In the genomic region with DNA sequence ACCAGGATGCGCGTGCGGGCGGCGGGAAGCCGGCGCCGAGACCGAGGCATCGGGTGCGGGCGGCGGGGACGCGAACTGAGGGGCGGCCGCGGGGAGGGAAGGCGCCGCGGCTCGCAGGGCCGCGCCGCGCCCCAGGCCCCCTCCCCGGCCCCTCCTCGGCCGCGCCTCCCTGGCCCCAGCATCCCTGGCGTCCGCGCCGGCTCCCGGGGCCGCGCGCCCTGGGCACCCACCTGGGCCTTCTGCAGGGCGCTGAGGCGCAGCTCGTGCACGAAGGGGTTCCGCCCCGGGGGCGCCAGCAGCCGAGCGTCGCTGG, we compare ENCODE assay signal across 8 cellular contexts. TPM values are rescaled to one million over a fixed set of nuclear protein-coding genes. Genes with fewer than 3 reads are reported as not detected.
DNase-seq lines count a peak whose midpoint lies in the region; TF ChIP-seq lines count a peak whose summit lies in the region.

No MANE protein-coding gene starts in this region.

- H3K27me3 ChIP-seq in endodermal cell (ENCODE audit: control insufficient read depth, insufficient read depth, low read length, poor library complexity, severe bottlenecking): no peaks in the 10 kb centered on the region

- H3K4me3 Mint-ChIP-seq in endodermal cell (peak overlapping the region; percentile 81), osteocyte (ENCODE audit: unreplicated experiment) (peak overlapping the region; percentile 67)

- H3K27me3 Mint-ChIP-seq in endodermal cell (ENCODE audit: insufficient read depth) (no peaks in the 10 kb centered on the region), osteocyte (ENCODE audit: unreplicated experiment) (peaks cover 13% of the 10 kb centered on the region)

- H3K9me3 ChIP-seq in HEK293 (ENCODE audit: control insufficient read depth, insufficient read depth, low read depth, low read length) (no peaks in the 10 kb centered on the region), endodermal cell (ENCODE audit: control insufficient read depth, low read length) (no peaks in the 10 kb centered on the region)

- H3K36me3 Mint-ChIP-seq in endodermal cell (ENCODE audit: low read depth) (peaks cover 23% of the 10 kb centered on the region), osteocyte (ENCODE audit: unreplicated experiment) (peaks cover 6% of the 10 kb centered on the region)

- CTCF ChIA-PET in HEK293 (lab: Yijun Ruan, JAX): no interaction called here

- H3K4me1 Mint-ChIP-seq in endodermal cell (peaks cover 18% of the 10 kb centered on the region), osteocyte (ENCODE audit: unreplicated experiment) (peaks cover 20% of the 10 kb centered on the region)

- no peak for TF ChIP-seq CTCF in HEK293 (tag by site-specific recombination; IDR thresholded peaks at IDR 0.05)
- TF ChIP-seq CTCF in endodermal cell (conservative IDR thresholded peaks at IDR 0.05): no peak
- no peak for TF ChIP-seq CTCF in osteocyte (IDR thresholded peaks at IDR 0.05)

- 0% methylated on average over 15 to 48 of the region's 48 CpGs for WGBS in endodermal cell (ENCODE audit: insufficient coverage in 1 of 2, insufficient read length in 1 of 2), 2 experiments

- DNase-seq in NCI-H2081 (lab: John Stamatoyannopoulos, UW) (peak; percentile 77 to 80), NCI-H2081 treated with DMSO at 0.1 percent for 48 hours (lab: John Stamatoyannopoulos, UW) (no peak), NCI-H345 treated with DMSO at 0.1 percent for 48 hours (lab: John Stamatoyannopoulos, UW; ENCODE audit: unreplicated experiment) (peak; percentile 50), endodermal cell (no peak), osteocyte (ENCODE audit: extremely low spot score, unreplicated experiment) (no peak), SKM-1 (lab: John Stamatoyannopoulos, UW; ENCODE audit: unreplicated experiment) (no peak), SKM-1 treated with dmso at 0.1 percent for 144 hours (lab: John Stamatoyannopoulos, UW; ENCODE audit: unreplicated experiment) (no peak)

- H3K36me3 ChIP-seq in HEK293 (ENCODE audit: control insufficient read depth in 2 of 2, insufficient read depth in 1 of 2, low read length in 2 of 2): peaks cover 24 to 30% of the 10 kb centered on the region in 2 experiments
- H3K36me3 ChIP-seq in endodermal cell (ENCODE audit: control insufficient read depth, insufficient read depth, low read length): peaks cover 23% of the 10 kb centered on the region

- peak overlapping the region; percentile 38 for H3K9ac ChIP-seq in endodermal cell (ENCODE audit: extremely low read depth, low read length, poor library complexity, severe bottlenecking)

- H3K27ac Mint-ChIP-seq in endodermal cell: no peak overlapping the region
- no peak overlapping the region for H3K27ac Mint-ChIP-seq in osteocyte (ENCODE audit: unreplicated experiment)

- peaks cover 20% of the 10 kb centered on the region for H3K4me1 ChIP-seq in HEK293 (ENCODE audit: control insufficient read depth, insufficient read depth, low read length)
- H3K4me1 ChIP-seq in endodermal cell (ENCODE audit: control insufficient read depth, insufficient read depth, low read length): peaks cover 6% of the 10 kb centered on the region

- no peaks in the 10 kb centered on the region for H3K9me3 Mint-ChIP-seq in endodermal cell
- H3K9me3 Mint-ChIP-seq in osteocyte (ENCODE audit: unreplicated experiment): no peaks in the 10 kb centered on the region

- H3K4me3 ChIP-seq in HEK293 (ENCODE audit: low read depth, low read length): peak overlapping the region; percentile 64
- peak overlapping the region; percentile 77 for H3K4me3 ChIP-seq in endodermal cell (ENCODE audit: low read length)

- POLR2A ChIA-PET in HEK293 (lab: Yijun Ruan, JAX): interaction anchor here (1.0 to 1.5 kb wide), 2 partner anchors 20 to 22 kb away, joined by 3 to 4 read pairs; no protein-coding TSS in a partner anchor

- H3K27ac ChIP-seq in HEK293 (ENCODE audit: extremely low read depth, low read depth, low read length): peak overlapping the region; percentile 82; the same call in 1 of the 2 replicates
- no peak overlapping the region for H3K27ac ChIP-seq in endodermal cell (ENCODE audit: low read depth, low read length)

TF ChIP-seq in HEK293, 187 proteins besides CTCF, POLR2A, EP300 and RAD21:
- TF ChIP-seq, protein P1, sequence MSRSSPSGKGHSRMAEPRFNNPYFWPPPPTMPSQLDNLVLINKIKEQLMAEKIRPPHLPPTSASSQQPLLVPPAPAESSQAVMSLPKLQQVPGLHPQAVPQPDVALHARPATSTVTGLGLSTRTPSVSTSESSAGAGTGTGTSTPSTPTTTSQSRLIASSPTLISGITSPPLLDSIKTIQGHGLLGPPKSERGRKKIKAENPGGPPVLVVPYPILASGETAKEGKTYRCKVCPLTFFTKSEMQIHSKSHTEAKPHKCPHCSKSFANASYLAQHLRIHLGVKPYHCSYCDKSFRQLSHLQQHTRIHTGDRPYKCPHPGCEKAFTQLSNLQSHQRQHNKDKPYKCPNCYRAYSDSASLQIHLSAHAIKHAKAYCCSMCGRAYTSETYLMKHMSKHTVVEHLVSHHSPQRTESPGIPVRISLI (tag by site-specific recombination; IDR thresholded peaks at IDR 0.05): no peak
- no peak for TF ChIP-seq ZNF664 (tag by site-specific recombination; IDR thresholded peaks at IDR 0.05)

RNA-seq across cellular contexts. Expression of gene LPCAT1, which starts 0.3 kb away (rescaled TPM):
- total RNA-seq in endodermal cell: 100 to 1,000 TPM in 1 of 2 donors, 10 to 100 TPM in 1; 78.5 to 124 TPM
- polyA plus RNA-seq in endodermal cell (2013, experiment 1 of 2): 72.3 TPM
- polyA plus RNA-seq in endodermal cell (2013, experiment 2 of 2): 67.4 TPM
- 37.9 and 39.9 TPM in 2 replicates for total RNA-seq in osteocyte

Comparison
In these comparisons a context has a peak if more than half of its experiments do, and no peak if none do; other contexts are left out.
1. DNase-seq: peak in NCI-H2081 (2 of 2) and NCI-H345 treated with DMSO at 0.1 percent for 48 hours (single experiment); none in NCI-H2081 treated with DMSO at 0.1 percent for 48 hours (single experiment), endodermal cell (single experiment), osteocyte (single experiment), SKM-1 (single experiment) and SKM-1 treated with dmso at 0.1 percent for 144 hours (single experiment).